23 cellular contexts compared by ENCODE assay signal in the genomic region with DNA sequence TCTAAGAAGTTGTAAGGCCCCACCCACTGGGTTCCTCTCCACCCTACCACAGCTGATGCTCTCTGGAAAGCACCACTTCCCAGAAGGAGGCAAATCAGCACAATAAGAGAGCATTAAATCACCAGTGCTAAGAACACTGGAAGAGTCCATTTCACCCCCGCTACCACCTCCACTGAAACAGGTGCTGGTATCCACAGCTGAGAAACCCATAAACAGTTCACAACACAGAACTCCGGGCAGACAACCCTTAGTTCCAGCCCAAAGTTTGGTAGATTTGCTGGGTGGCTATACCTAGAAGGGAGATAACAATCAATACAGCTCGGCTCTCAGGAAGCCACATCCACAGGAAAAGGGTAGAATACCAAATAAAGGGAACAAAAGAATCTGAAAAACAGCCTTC. TPM values are rescaled to one million over a fixed set of nuclear protein-coding genes. Genes with fewer than 3 reads are reported as not detected.
"Had no signal": no experiment of that assay in that cellular context is flagged by ENCODE, and none has a peak within 500 bp of the region (broad histone marks: within the 10 kb centered on the region; RNA-seq: fewer than 3 reads in every experiment).

No MANE protein-coding gene starts in this region.

- H3K27ac Mint-ChIP-seq: natural killer cell treated with Interleukin-12 subunit alpha and Interleukin-12 subunit beta and Interleukin-15 and Interleukin-18, amount 100 ng/mL, for 72 hours had no signal

- H2AFZ ChIP-seq: hepatocyte had no signal

- ATAC-seq: gastrocnemius medialis; natural killer cell treated with Interleukin-12 subunit alpha and Interleukin-12 subunit beta and Interleukin-15 and Interleukin-18, amount 100 ng/mL, for 72 hours; right cardiac atrium had no signal

- H3K4me3 ChIP-seq: breast epithelium, esophagus squamous epithelium, gastrocnemius medialis, hepatocyte, left ventricle myocardium inferior, lung, spleen, suprapubic skin, tibial artery had no signal

- H3K27ac ChIP-seq: breast epithelium, epithelial cell of prostate, esophagus squamous epithelium, gastrocnemius medialis, hepatocyte, left ventricle myocardium inferior, spleen, suprapubic skin, tibial artery, VCaP had no signal

- H3K27me3 Mint-ChIP-seq: natural killer cell treated with Interleukin-12 subunit alpha and Interleukin-12 subunit beta and Interleukin-15 and Interleukin-18, amount 100 ng/mL, for 72 hours had no signal

- DNase-seq: activated CD4-positive, alpha-beta T cell treated with anti-CD3 and anti-CD28 coated beads for 4 hours; activated effector memory CD4-positive, alpha-beta T cell treated with Interleukin-2 at 50 U/mL for 16 hours; activated naive CD4-positive, alpha-beta T cell treated with Interleukin-2 at 50 U/mL for 16 hours; activated T-cell treated with anti-CD3 and anti-CD28 coated beads for 4 hours; central memory CD4-positive, alpha-beta T cell; esophagus squamous epithelium; gastrocnemius medialis; islet precursor cell; left ventricle myocardium inferior; mesendoderm; posterior cingulate gyrus; right cardiac atrium; spleen; stimulated activated naive CD4-positive, alpha-beta T cell; T-helper 9 cell; tibial artery had no signal

- H3K4me1 ChIP-seq: breast epithelium, esophagus squamous epithelium, gastrocnemius medialis, spleen, suprapubic skin, tibial artery had no signal

- H3K79me2 ChIP-seq: hepatocyte had no signal

- H3K4me3 Mint-ChIP-seq: natural killer cell treated with Interleukin-12 subunit alpha and Interleukin-12 subunit beta and Interleukin-15 and Interleukin-18, amount 100 ng/mL, for 72 hours had no signal

- H3K27me3 ChIP-seq: breast epithelium, esophagus squamous epithelium, gastrocnemius medialis, hepatocyte, spleen, suprapubic skin, tibial artery had no signal

- H3K4me2 ChIP-seq: hepatocyte had no signal

RNA-seq across cellular contexts. Expression of gene ZNF680, which starts 34.1 kb away (rescaled TPM):
- total RNA-seq: hepatocyte had no signal
